36 cellular contexts compared by ENCODE assay signal in the genomic region with DNA sequence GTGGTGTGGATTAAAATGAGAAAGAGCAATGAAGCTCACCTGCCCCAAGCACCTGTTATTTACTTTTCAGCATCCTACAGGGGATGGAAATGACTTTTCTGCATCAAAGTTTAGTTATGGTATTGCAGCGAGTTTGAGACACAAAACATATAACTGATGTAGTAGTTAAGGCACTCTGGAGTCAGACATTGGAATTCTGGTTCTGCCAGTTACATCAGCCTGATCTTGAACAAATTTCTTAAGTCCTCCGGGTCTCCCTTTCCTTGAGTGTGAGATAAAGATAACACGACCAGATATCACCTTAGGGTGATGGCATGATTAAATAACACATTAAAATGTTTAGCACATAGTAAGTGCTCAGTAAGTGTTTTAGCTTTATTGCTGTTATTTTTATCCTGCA.
"Had no signal": no experiment of that assay in that cellular context is flagged by ENCODE, and none has a peak within 500 bp of the region (broad histone marks: within the 10 kb centered on the region; RNA-seq: fewer than 3 reads in every experiment).

No MANE protein-coding gene starts in this region.

- DNase-seq: activated B cell treated with CpG ODN at 0.5 μM for 24 hours; activated CD4-positive, alpha-beta memory T cell treated with anti-CD3 and anti-CD28 coated beads for 36 hours; activated CD4-positive, alpha-beta T cell treated with anti-CD3 and anti-CD28 coated beads for 4 hours; activated CD4-positive, alpha-beta T cell treated with anti-CD3 and anti-CD28 coated beads, Interleukin-2, amount 10 ng/mL, durations not matched to agents 24 days and 14 days; activated CD4-positive, alpha-beta T cell treated with anti-CD3 and anti-CD28 coated beads, Interleukin-2, amount 50 U/mL, for 1 hour; activated CD4-positive, alpha-beta T cell treated with anti-CD3 and anti-CD28 coated beads, Interleukin-2, amount 50 U/mL, for 4 hours; activated CD4-positive, CD25-positive, alpha-beta regulatory T cell treated with anti-CD3 and anti-CD28 coated beads, Interleukin-2, amount 50 U/mL, for 72 hours; activated CD8-positive, alpha-beta memory T cell treated with anti-CD3 and anti-CD28 coated beads for 24 hours; activated CD8-positive, alpha-beta memory T cell treated with anti-CD3 and anti-CD28 coated beads, Interleukin-2, amount 10 ng/mL, durations not matched to agents 7 days and 5 days; activated CD8-positive, alpha-beta memory T cell treated with anti-CD3 and anti-CD28 coated beads, Interleukin-2, amount 50 U/mL, for 48 hours; activated CD8-positive, alpha-beta T cell treated with anti-CD3 and anti-CD28 coated beads for 36 hours; activated effector memory CD4-positive, alpha-beta T cell treated with Interleukin-2 at 50 U/mL for 16 hours; activated gamma-delta T cell; activated naive CD4-positive, alpha-beta T cell treated with anti-CD3 and anti-CD28 coated beads, Interleukin-2, amount 10 ng/mL, durations not matched to agents 7 days and 5 days; activated naive CD4-positive, alpha-beta T cell treated with Interleukin-2 at 50 U/mL for 16 hours; activated naive CD8-positive, alpha-beta T cell treated with anti-CD3 and anti-CD28 coated beads, Interleukin-2, amount 10 ng/mL, durations not matched to agents 7 days and 5 days; activated naive CD8-positive, alpha-beta T cell treated with anti-CD3 and anti-CD28 coated beads, Interleukin-2, amount 50 U/mL, for 24 hours; activated T-cell treated with anti-CD3 and anti-CD28 coated beads, Interleukin-2, amount 50 U/mL, for 24 hours; activated T-cell treated with anti-CD3 and anti-CD28 coated beads, Interleukin-2, amount 50 U/mL, for 48 hours; amygdala; anterior cingulate cortex; caudate nucleus; cerebellar nuclear complex; T-helper 1 cell; T-helper 2 cell; T-helper 9 cell had no signal

- H3K4me3 ChIP-seq: ascending aorta, cardiac muscle cell had no signal

- H3K4me1 Mint-ChIP-seq: activated B cell treated with CpG ODN at 0.5 μM for 24 hours had no signal

- ATAC-seq: activated CD8-positive, alpha-beta memory T cell treated with anti-CD3 and anti-CD28 coated beads, Interleukin-2, amount 10 ng/mL, durations not matched to agents 7 days and 5 days; activated CD8-positive, alpha-beta T cell treated with anti-CD3 and anti-CD28 coated beads for 36 hours; activated naive CD8-positive, alpha-beta T cell treated with anti-CD3 and anti-CD28 coated beads, Interleukin-2, amount 50 U/mL, for 24 hours had no signal

- H3K9me3 Mint-ChIP-seq: activated B cell treated with CpG ODN at 0.5 μM for 24 hours; activated CD4-positive, alpha-beta memory T cell treated with anti-CD3 and anti-CD28 coated beads for 36 hours; activated CD4-positive, alpha-beta T cell treated with anti-CD3 and anti-CD28 coated beads, Interleukin-2, amount 10 ng/mL, durations not matched to agents 24 days and 14 days; activated CD8-positive, alpha-beta T cell treated with anti-CD3 and anti-CD28 coated beads for 36 hours; activated naive CD4-positive, alpha-beta T cell treated with anti-CD3 and anti-CD28 coated beads, Interleukin-2, amount 10 ng/mL, durations not matched to agents 7 days and 5 days; activated naive CD4-positive, alpha-beta T cell treated with anti-CD3 and anti-CD28 coated beads, Interleukin-2, amount 50 U/mL, for 24 hours; activated naive CD8-positive, alpha-beta T cell treated with anti-CD3 and anti-CD28 coated beads, Interleukin-2, amount 10 ng/mL, durations not matched to agents 7 days and 5 days; activated naive CD8-positive, alpha-beta T cell treated with anti-CD3 and anti-CD28 coated beads, Interleukin-2, amount 50 U/mL, for 24 hours; activated T-cell treated with anti-CD3 and anti-CD28 coated beads, Interleukin-2, amount 50 U/mL, for 24 hours; activated T-helper 2 cell treated with anti-CD3 and anti-CD28 coated beads, Interferon-gamma antibody, Interleukin-2, Interleukin-4, amounts not matched to agents 10 μg/mL and 5 μg/mL and 100 μg/mL, durations not matched to agents 14 hours and 24 hours and 36 hours; brain; central memory CD8-positive, alpha-beta T cell; T-helper 1 cell treated with Interleukin-12 subunit alpha and Interleukin-12 subunit beta and Interleukin-4 antibody, amounts not matched to agents 30 μg/mL and 1 μg/mL, for 36 hours; T-helper 2 cell treated with Interferon-gamma antibody and Interleukin-4, amounts not matched to agents 5 μg/mL and 100 μg/mL, for 36 hours had no signal

- H3K27me3 ChIP-seq: ascending aorta, cardiac muscle cell had no signal

- H3K9me3 ChIP-seq: ascending aorta had no signal

- H3K36me3 ChIP-seq: ascending aorta, cardiac muscle cell had no signal

- H3K27ac ChIP-seq: ascending aorta, cardiac muscle cell, VCaP had no signal

- H3K36me3 Mint-ChIP-seq: activated CD8-positive, alpha-beta memory T cell treated with anti-CD3 and anti-CD28 coated beads, Interleukin-2, amount 10 ng/mL, durations not matched to agents 7 days and 5 days; activated naive CD4-positive, alpha-beta T cell treated with anti-CD3 and anti-CD28 coated beads, Interleukin-2, amount 10 ng/mL, durations not matched to agents 7 days and 5 days; activated naive CD8-positive, alpha-beta T cell treated with anti-CD3 and anti-CD28 coated beads, Interleukin-2, amount 10 ng/mL, durations not matched to agents 7 days and 5 days; brain had no signal

- H3K27ac Mint-ChIP-seq: activated B cell treated with CpG ODN at 0.5 μM for 24 hours; activated CD4-positive, alpha-beta memory T cell treated with anti-CD3 and anti-CD28 coated beads for 36 hours; activated CD4-positive, alpha-beta T cell treated with anti-CD3 and anti-CD28 coated beads, Interleukin-2, amount 10 ng/mL, durations not matched to agents 24 days and 14 days; activated CD8-positive, alpha-beta memory T cell treated with anti-CD3 and anti-CD28 coated beads, Interleukin-2, amount 10 ng/mL, durations not matched to agents 7 days and 5 days; activated CD8-positive, alpha-beta T cell treated with anti-CD3 and anti-CD28 coated beads for 36 hours; activated naive CD4-positive, alpha-beta T cell treated with anti-CD3 and anti-CD28 coated beads, Interleukin-2, amount 10 ng/mL, durations not matched to agents 7 days and 5 days; activated naive CD4-positive, alpha-beta T cell treated with anti-CD3 and anti-CD28 coated beads, Interleukin-2, amount 50 U/mL, for 24 hours; activated naive CD8-positive, alpha-beta T cell; activated naive CD8-positive, alpha-beta T cell treated with anti-CD3 and anti-CD28 coated beads, Interleukin-2, amount 10 ng/mL, durations not matched to agents 7 days and 5 days; activated naive CD8-positive, alpha-beta T cell treated with anti-CD3 and anti-CD28 coated beads, Interleukin-2, amount 50 U/mL, for 24 hours; activated T-cell treated with anti-CD3 and anti-CD28 coated beads, Interleukin-2, amount 50 U/mL, for 24 hours; activated T-helper 2 cell treated with anti-CD3 and anti-CD28 coated beads, Interferon-gamma antibody, Interleukin-2, Interleukin-4, amounts not matched to agents 10 μg/mL and 5 μg/mL and 100 μg/mL, durations not matched to agents 14 hours and 24 hours and 36 hours; T-helper 1 cell treated with Interleukin-12 subunit alpha and Interleukin-12 subunit beta and Interleukin-4 antibody, amounts not matched to agents 30 μg/mL and 1 μg/mL, for 36 hours; T-helper 2 cell treated with Interferon-gamma antibody and Interleukin-4, amounts not matched to agents 5 μg/mL and 100 μg/mL, for 36 hours had no signal

- H3K4me3 Mint-ChIP-seq: activated B cell treated with CpG ODN at 0.5 μM for 24 hours; activated CD4-positive, alpha-beta memory T cell treated with anti-CD3 and anti-CD28 coated beads for 36 hours; activated CD4-positive, alpha-beta T cell treated with anti-CD3 and anti-CD28 coated beads, Interleukin-2, amount 10 ng/mL, durations not matched to agents 24 days and 14 days; activated CD8-positive, alpha-beta memory T cell treated with anti-CD3 and anti-CD28 coated beads, Interleukin-2, amount 10 ng/mL, durations not matched to agents 7 days and 5 days; activated CD8-positive, alpha-beta T cell treated with anti-CD3 and anti-CD28 coated beads for 36 hours; activated naive CD4-positive, alpha-beta T cell treated with anti-CD3 and anti-CD28 coated beads, Interleukin-2, amount 10 ng/mL, durations not matched to agents 7 days and 5 days; activated naive CD4-positive, alpha-beta T cell treated with anti-CD3 and anti-CD28 coated beads, Interleukin-2, amount 50 U/mL, for 24 hours; activated naive CD8-positive, alpha-beta T cell; activated naive CD8-positive, alpha-beta T cell treated with anti-CD3 and anti-CD28 coated beads, Interleukin-2, amount 10 ng/mL, durations not matched to agents 7 days and 5 days; activated naive CD8-positive, alpha-beta T cell treated with anti-CD3 and anti-CD28 coated beads, Interleukin-2, amount 50 U/mL, for 24 hours; activated T-cell treated with anti-CD3 and anti-CD28 coated beads, Interleukin-2, amount 50 U/mL, for 24 hours; brain; central memory CD8-positive, alpha-beta T cell; T-helper 1 cell treated with Interleukin-12 subunit alpha and Interleukin-12 subunit beta and Interleukin-4 antibody, amounts not matched to agents 30 μg/mL and 1 μg/mL, for 36 hours; T-helper 2 cell treated with Interferon-gamma antibody and Interleukin-4, amounts not matched to agents 5 μg/mL and 100 μg/mL, for 36 hours had no signal

- H3K27me3 Mint-ChIP-seq: activated CD4-positive, alpha-beta memory T cell treated with anti-CD3 and anti-CD28 coated beads for 36 hours; activated CD8-positive, alpha-beta T cell treated with anti-CD3 and anti-CD28 coated beads for 36 hours; activated naive CD4-positive, alpha-beta T cell treated with anti-CD3 and anti-CD28 coated beads, Interleukin-2, amount 50 U/mL, for 24 hours; activated naive CD8-positive, alpha-beta T cell; activated naive CD8-positive, alpha-beta T cell treated with anti-CD3 and anti-CD28 coated beads, Interleukin-2, amount 10 ng/mL, durations not matched to agents 7 days and 5 days; activated naive CD8-positive, alpha-beta T cell treated with anti-CD3 and anti-CD28 coated beads, Interleukin-2, amount 50 U/mL, for 24 hours; activated T-cell treated with anti-CD3 and anti-CD28 coated beads, Interleukin-2, amount 50 U/mL, for 24 hours; brain; central memory CD8-positive, alpha-beta T cell had no signal

- H3K4me1 ChIP-seq: ascending aorta had no signal
